In genomic region chr20:53606364-53606985, GRCh38 we compare ENCODE assay signal across 14 cellular contexts. TPM values are rescaled to one million over a fixed set of nuclear protein-coding genes. Genes with fewer than 3 reads are reported as not detected.
DNase-seq lines count a peak whose midpoint lies in the region; ATAC-seq and TF ChIP-seq lines count a peak whose summit lies in the region.
"Had no signal": no experiment of that assay in that cellular context is flagged by ENCODE, and none has a peak within 500 bp of the region (broad histone marks: within the 10 kb centered on the region; RNA-seq: fewer than 3 reads in every experiment).

No MANE protein-coding gene starts in this region.

- POLR2A ChIA-PET in activated CD4-positive, alpha-beta T cell treated with anti-CD3 and anti-CD28 coated beads, Interleukin-2, amount 10 ng/mL, durations not matched to agents 7 days and 5 days (lab: Charles Lee) = no interaction called here
- POLR2A ChIA-PET in SK-N-SH (lab: Yijun Ruan, JAX) = no interaction called here

- no peaks in the 10 kb centered on the region for H3K79me2 ChIP-seq in SK-N-SH (ENCODE audit: insufficient read depth)

- H3K9me3 ChIP-seq in SK-N-SH = no peaks in the 10 kb centered on the region

- H3K27me3 ChIP-seq in SK-N-SH (ENCODE audit: insufficient read depth) = no peaks in the 10 kb centered on the region

- TF ChIP-seq EP300 in SK-N-SH (IDR thresholded peaks at IDR 0.05; ENCODE audit: borderline replicate concordance in 1 of 2, low read depth in 1 of 2, low read length in 1 of 2) = no peak

- intact Hi-C loops in activated CD4-positive, alpha-beta T cell treated with anti-CD3 and anti-CD28 coated beads, Interleukin-2, amount 10 ng/mL, durations not matched to agents 24 days and 14 days (cut with micrococcal nuclease) = no loop called here

- H2AFZ ChIP-seq in SK-N-SH (ENCODE audit: low read depth) = peak overlapping the region; percentile 59

- peak overlapping the region; percentile 25 for H3K27ac Mint-ChIP-seq in activated CD4-positive, alpha-beta T cell treated with anti-CD3 and anti-CD28 coated beads, Interleukin-2, amount 10 ng/mL, durations not matched to agents 7 days and 5 days
- no peak overlapping the region for H3K27ac Mint-ChIP-seq in activated CD4-positive, alpha-beta T cell treated with anti-CD3 and anti-CD28 coated beads, Interleukin-2, amount 10 ng/mL, durations not matched to agents 24 days and 14 days
- H3K27ac Mint-ChIP-seq: dendritic cell treated with granulocyte-macrophage colony-stimulating factor and Interleukin-4, amounts not matched to agents 40 ng/mL and 50 ng/mL, for 4 days had no signal

- 93% methylated on average over 8 of the region's 8 CpGs for WGBS in SK-N-SH (ENCODE audit: low lambda C conversion rate)

- peaks cover 31% of the 10 kb centered on the region for H3K36me3 Mint-ChIP-seq in activated CD4-positive, alpha-beta T cell treated with anti-CD3 and anti-CD28 coated beads, Interleukin-2, amount 10 ng/mL, durations not matched to agents 7 days and 5 days (ENCODE audit: low read depth)
- peaks cover 20% of the 10 kb centered on the region for H3K36me3 Mint-ChIP-seq in activated CD4-positive, alpha-beta T cell treated with anti-CD3 and anti-CD28 coated beads, Interleukin-2, amount 10 ng/mL, durations not matched to agents 24 days and 14 days (ENCODE audit: low read depth)

- no peaks in the 10 kb centered on the region for H4K20me1 ChIP-seq in SK-N-SH (ENCODE audit: insufficient read depth)

- H3K4me3 ChIP-seq in SK-N-SH (ENCODE audit: low read depth in 2 of 2, low read length in 1 of 2) (no peak overlapping the region), fibroblast of mammary gland (ENCODE audit: control insufficient read depth, low read depth, low read length) (no peak overlapping the region)

- H3K27me3 Mint-ChIP-seq in activated CD4-positive, alpha-beta T cell treated with anti-CD3 and anti-CD28 coated beads, Interleukin-2, amount 10 ng/mL, durations not matched to agents 7 days and 5 days = no peaks in the 10 kb centered on the region
- H3K27me3 Mint-ChIP-seq in activated CD4-positive, alpha-beta T cell treated with anti-CD3 and anti-CD28 coated beads, Interleukin-2, amount 10 ng/mL, durations not matched to agents 24 days and 14 days = no peaks in the 10 kb centered on the region
- H3K27me3 Mint-ChIP-seq: dendritic cell treated with granulocyte-macrophage colony-stimulating factor and Interleukin-4, amounts not matched to agents 40 ng/mL and 50 ng/mL, for 4 days had no signal

- no peak for ATAC-seq in GM21367 (IDR thresholded peaks at IDR 0.05; ENCODE audit: unreplicated experiment)
- ATAC-seq: stimulated activated naive CD8-positive, alpha-beta T cell treated with anti-CD3 and anti-CD28 coated beads, Interleukin-15, Interleukin-2, amounts not matched to agents 100 U/mL and 50 U/mL, for 24 hours had no signal

- H3K9ac ChIP-seq in SK-N-SH = no peak overlapping the region

- peak overlapping the region; percentile 11 for H3K4me2 ChIP-seq in SK-N-SH

- TF ChIP-seq POLR2A in erythroblast (IDR thresholded peaks at IDR 0.05; ENCODE audit: low read length) = no peak

- H3K36me3 ChIP-seq in SK-N-SH (replicated peaks in 1 of 2; ENCODE audit: control insufficient read depth in 1 of 2, insufficient read depth in 2 of 2, low read length in 1 of 2) = no peaks in the 10 kb centered on the region

- peaks cover 47% of the 10 kb centered on the region for H3K4me1 Mint-ChIP-seq in activated CD4-positive, alpha-beta T cell treated with anti-CD3 and anti-CD28 coated beads, Interleukin-2, amount 10 ng/mL, durations not matched to agents 7 days and 5 days
- H3K4me1 Mint-ChIP-seq in activated CD4-positive, alpha-beta T cell treated with anti-CD3 and anti-CD28 coated beads, Interleukin-2, amount 10 ng/mL, durations not matched to agents 24 days and 14 days = peaks cover 35% of the 10 kb centered on the region

- TF ChIP-seq RAD21 in SK-N-SH (IDR thresholded peaks at IDR 0.05; ENCODE audit: low read length) = no peak

- peak overlapping the region in 1 of 2 experiments; percentile 77; a peak in 2 of 4 replicates for H3K27ac ChIP-seq in SK-N-SH (ENCODE audit: low read depth in 2 of 2, low read length in 1 of 2)

- no peak overlapping the region for H3K4me3 Mint-ChIP-seq in activated CD4-positive, alpha-beta T cell treated with anti-CD3 and anti-CD28 coated beads, Interleukin-2, amount 10 ng/mL, durations not matched to agents 7 days and 5 days
- H3K4me3 Mint-ChIP-seq in activated CD4-positive, alpha-beta T cell treated with anti-CD3 and anti-CD28 coated beads, Interleukin-2, amount 10 ng/mL, durations not matched to agents 24 days and 14 days = no peak overlapping the region
- H3K4me3 Mint-ChIP-seq: dendritic cell treated with granulocyte-macrophage colony-stimulating factor and Interleukin-4, amounts not matched to agents 40 ng/mL and 50 ng/mL, for 4 days had no signal

- peaks cover 2 to 20% of the 10 kb centered on the region in 2 experiments for H3K4me1 ChIP-seq in SK-N-SH (ENCODE audit: control insufficient read depth in 1 of 2, insufficient read depth in 2 of 2, low read depth in 1 of 2, low read length in 1 of 2)

- DNase-seq in activated CD4-positive, alpha-beta T cell treated with anti-CD3 and anti-CD28 coated beads, Interleukin-2, amount 10 ng/mL, durations not matched to agents 7 days and 5 days = no peak
- DNase-seq in activated CD4-positive, alpha-beta T cell treated with anti-CD3 and anti-CD28 coated beads, Interleukin-2, amount 10 ng/mL, durations not matched to agents 24 days and 14 days = no peak
- no peak for DNase-seq in SK-N-SH
- peak; percentile 92 for DNase-seq in fibroblast of mammary gland (ENCODE audit: low read depth)
- peak; percentile 79 for DNase-seq in stromal cell of bone marrow (ENCODE audit: low read depth)
- no peak for DNase-seq in DMS79 treated with DMSO at 0.1 percent for 48 hours (lab: John Stamatoyannopoulos, UW)
- DNase-seq in erythroblast (lab: John Stamatoyannopoulos, UW) = no peak
- DNase-seq: activated effector memory CD4-positive, alpha-beta T cell treated with anti-CD3 and anti-CD28 coated beads, Interleukin-2, amount 50 U/mL, for 16 hours; hypothalamus; NCI-H2029 treated with DMSO at 0.1 percent for 48 hours; OCI-M1; stimulated activated naive CD8-positive, alpha-beta T cell treated with anti-CD3 and anti-CD28 coated beads, Interleukin-15, Interleukin-2, amounts not matched to agents 100 U/mL and 50 U/mL, for 24 hours had no signal

- no peak for TF ChIP-seq CTCF in SK-N-SH (IDR thresholded peaks at IDR 0.05)
- TF ChIP-seq CTCF in fibroblast of mammary gland (conservative IDR thresholded peaks at IDR 0.05; ENCODE audit: control insufficient read depth, insufficient read depth, low read depth, low read length) = no peak

- CTCF ChIA-PET in activated CD4-positive, alpha-beta T cell treated with anti-CD3 and anti-CD28 coated beads, Interleukin-2, amount 10 ng/mL, durations not matched to agents 7 days and 5 days (lab: Charles Lee) = interaction anchor here (1.0 to 1.6 kb wide), 2 partner anchors 9 to 10 kb away, joined by 3 to 4 read pairs; no protein-coding TSS in a partner anchor
- CTCF ChIA-PET in SK-N-SH (lab: Yijun Ruan, JAX) = no interaction called here

- no peaks in the 10 kb centered on the region for H3K9me2 ChIP-seq in SK-N-SH

- peaks cover 16% of the 10 kb centered on the region for H3F3A ChIP-seq in SK-N-SH (replicated peaks; ENCODE audit: insufficient read depth)

- no peaks in the 10 kb centered on the region for H3K9me3 Mint-ChIP-seq in activated CD4-positive, alpha-beta T cell treated with anti-CD3 and anti-CD28 coated beads, Interleukin-2, amount 10 ng/mL, durations not matched to agents 7 days and 5 days
- H3K9me3 Mint-ChIP-seq in activated CD4-positive, alpha-beta T cell treated with anti-CD3 and anti-CD28 coated beads, Interleukin-2, amount 10 ng/mL, durations not matched to agents 24 days and 14 days = no peaks in the 10 kb centered on the region
- H3K9me3 Mint-ChIP-seq: dendritic cell treated with granulocyte-macrophage colony-stimulating factor and Interleukin-4, amounts not matched to agents 40 ng/mL and 50 ng/mL, for 4 days had no signal

TF ChIP-seq in SK-N-SH, 30 proteins besides CTCF, POLR2A, EP300 and RAD21 (continues in another document):
- TF ChIP-seq EZH2phosphoT487 (IDR thresholded peaks at IDR 0.05; ENCODE audit: borderline replicate concordance, low read depth) (no peak), RFX5 (IDR thresholded peaks at IDR 0.05; ENCODE audit: low read length) (no peak), FOXM1 (IDR thresholded peaks at IDR 0.05; ENCODE audit: low read depth) (no peak), RCOR1 (IDR thresholded peaks at IDR 0.05; ENCODE audit: low read length) (no peak), POLR2AphosphoS5 (IDR thresholded peaks at IDR 0.05; ENCODE audit: low read depth, low read length) (no peak), SMC3 (IDR thresholded peaks at IDR 0.05; ENCODE audit: low read depth, low read length) (no peak), MEF2A (IDR thresholded peaks at IDR 0.05; ENCODE audit: borderline replicate concordance, low read depth) (no peak; the same call in 1 of the 2 replicates), JUND (IDR thresholded peaks at IDR 0.05) (peak; percentile 20; the same call in 1 of the 2 replicates), USF1 (IDR thresholded peaks at IDR 0.05; ENCODE audit: borderline replicate concordance, low read depth) (no peak), SIN3A (IDR thresholded peaks at IDR 0.05; ENCODE audit: borderline replicate concordance, low read depth, low read length) (no peak), GATA2 (CRISPR knock-in tag; IDR thresholded peaks at IDR 0.05) (no peak), CHD2 (IDR thresholded peaks at IDR 0.05; ENCODE audit: low read length, partially characterized antibody) (no peak), RXRA (IDR thresholded peaks at IDR 0.05; ENCODE audit: borderline replicate concordance, low read depth) (peak; percentile 9; the same call in 1 of the 2 replicates), TAF1 (IDR thresholded peaks at IDR 0.05; ENCODE audit: borderline replicate concordance, low read depth, low read length) (no peak), NFIC (IDR thresholded peaks at IDR 0.05; ENCODE audit: borderline replicate concordance) (peak; percentile 76; the same call in 1 of the 2 replicates)

RNA-seq across cellular contexts. Expression of gene ZNF217, which starts 12.8 kb away (rescaled TPM):
- 10 to 100 TPM; 97.5 to 99.7 TPM for total RNA-seq in activated CD4-positive, alpha-beta T cell treated with anti-CD3 and anti-CD28 coated beads, Interleukin-2, amount 10 ng/mL, durations not matched to agents 7 days and 5 days
- 58.0 and 60.9 TPM in 2 replicates for total RNA-seq in activated CD4-positive, alpha-beta T cell treated with anti-CD3 and anti-CD28 coated beads, Interleukin-2, amount 10 ng/mL, durations not matched to agents 24 days and 14 days
- polyA plus RNA-seq in SK-N-SH (2012; rRNA removed) = 6.9 and 7.1 TPM in 2 replicates
- polyA plus RNA-seq in SK-N-SH (2012; cell fraction: cytosol; rRNA removed) = 7.6 and 8.5 TPM in 2 replicates
- polyA plus RNA-seq in SK-N-SH (2012; cell fraction: nucleus; rRNA removed) = 13.4 and 14.5 TPM in 2 replicates

Comparison
In these comparisons a context has a peak if more than half of its experiments do, and no peak if none do; other contexts are left out.
1. DNase-seq: peak in fibroblast of mammary gland (single experiment) and stromal cell of bone marrow (single experiment); none in activated CD4-positive, alpha-beta T cell treated with anti-CD3 and anti-CD28 coated beads, Interleukin-2, amount 10 ng/mL, durations not matched to agents 7 days and 5 days (single experiment), activated CD4-positive, alpha-beta T cell treated with anti-CD3 and anti-CD28 coated beads, Interleukin-2, amount 10 ng/mL, durations not matched to agents 24 days and 14 days (single experiment), SK-N-SH (single experiment), DMS79 treated with DMSO at 0.1 percent for 48 hours (single experiment) and erythroblast (0 of 2).